In the genomic region with DNA sequence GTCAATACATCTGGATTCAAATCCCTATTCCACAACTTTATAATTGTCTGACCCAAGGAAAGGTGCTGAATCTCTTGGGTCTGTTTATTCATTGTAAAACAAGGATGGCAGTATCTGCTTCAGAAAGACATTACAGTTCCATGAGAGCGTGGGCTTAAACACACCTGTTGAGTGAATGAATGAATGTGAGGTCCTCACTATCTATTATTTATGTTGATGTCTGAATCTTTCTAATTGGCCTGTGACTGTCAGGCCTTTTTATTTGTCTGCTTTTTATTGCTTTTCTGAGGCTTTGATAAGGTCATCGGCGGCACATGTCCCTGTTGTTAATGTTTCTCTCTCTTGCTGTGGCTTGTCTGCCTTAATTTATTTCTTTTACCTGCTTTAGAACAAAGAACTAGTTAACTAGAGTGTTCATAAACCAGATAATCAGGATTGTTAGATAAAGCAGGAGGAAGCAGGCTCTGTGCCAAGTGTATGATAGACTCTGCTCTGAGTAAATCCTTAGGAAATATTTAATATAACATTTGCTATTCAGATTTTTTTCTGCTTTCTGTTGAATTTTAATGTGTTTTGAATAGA, we compare ENCODE assay signal across 1 cellular context.
TF ChIP-seq lines count a peak whose summit lies in the region.

No MANE protein-coding gene starts in this region.

TF ChIP-seq in HepG2, 621 proteins besides CTCF, POLR2A, EP300 and RAD21:
- TF ChIP-seq TOPORS (CRISPR knock-in tag; IDR thresholded peaks at IDR 0.05) (no peak), SOX5 (CRISPR knock-in tag; IDR thresholded peaks at IDR 0.05; ENCODE audit: borderline replicate concordance) (no peak)
- TF ChIP-seq, protein P1, sequence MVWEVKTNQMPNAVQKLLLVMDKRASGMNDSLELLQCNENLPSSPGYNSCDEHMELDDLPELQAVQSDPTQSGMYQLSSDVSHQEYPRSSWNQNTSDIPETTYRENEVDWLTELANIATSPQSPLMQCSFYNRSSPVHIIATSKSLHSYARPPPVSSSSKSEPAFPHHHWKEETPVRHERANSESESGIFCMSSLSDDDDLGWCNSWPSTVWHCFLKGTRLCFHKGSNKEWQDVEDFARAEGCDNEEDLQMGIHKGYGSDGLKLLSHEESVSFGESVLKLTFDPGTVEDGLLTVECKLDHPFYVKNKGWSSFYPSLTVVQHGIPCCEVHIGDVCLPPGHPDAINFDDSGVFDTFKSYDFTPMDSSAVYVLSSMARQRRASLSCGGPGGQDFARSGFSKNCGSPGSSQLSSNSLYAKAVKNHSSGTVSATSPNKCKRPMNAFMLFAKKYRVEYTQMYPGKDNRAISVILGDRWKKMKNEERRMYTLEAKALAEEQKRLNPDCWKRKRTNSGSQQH (CRISPR knock-in tag; IDR thresholded peaks at IDR 0.05; ENCODE audit: low read depth) = no peak
TF ChIP-seq in HepG2: peak in this region for 0.
